ENCODE assay signal across 13 cellular contexts in the genomic region with DNA sequence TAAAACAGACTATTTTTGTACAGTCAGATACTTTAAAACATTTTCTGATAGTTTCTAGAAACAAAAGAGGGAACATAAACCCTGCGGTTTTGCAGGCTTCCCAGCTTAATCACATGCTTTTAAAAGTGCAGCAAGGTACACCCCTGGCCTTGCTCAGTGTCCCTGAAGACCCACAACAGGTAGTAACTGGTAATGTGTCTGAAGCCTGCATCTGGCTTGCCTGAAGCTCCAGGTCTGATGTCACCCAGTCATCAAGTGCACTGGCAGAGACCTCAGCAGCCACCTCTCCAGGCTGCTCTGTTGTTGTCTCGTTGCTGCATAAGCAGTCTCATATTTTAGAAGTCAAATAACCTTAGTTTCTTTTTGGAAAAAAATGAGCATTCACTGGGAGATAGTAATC.
DNase-seq lines count a peak whose midpoint lies in the region; ATAC-seq and TF ChIP-seq lines count a peak whose summit lies in the region.
"Had no signal": no experiment of that assay in that cellular context is flagged by ENCODE, and none has a peak within 500 bp of the region (broad histone marks: within the 10 kb centered on the region; RNA-seq: fewer than 3 reads in every experiment).

No MANE protein-coding gene starts in this region.

- 42% methylated on average over 2 of the region's 2 CpGs for WGBS in suprapubic skin

- TF ChIP-seq CTCF in GM10266 (IDR thresholded peaks at IDR 0.05; ENCODE audit: control insufficient read depth, insufficient read depth, low read depth, missing control alignments): no peak
- TF ChIP-seq CTCF in suprapubic skin (IDR thresholded peaks at IDR 0.05): no peak

- DNase-seq in SHP77 treated with DMSO at 0.1 percent for 48 hours (lab: John Stamatoyannopoulos, UW): peak; percentile 1
- no peak for DNase-seq in stimulated activated CD8-positive, alpha-beta memory T cell treated with anti-CD3 and anti-CD28 coated beads, Interleukin-4, amount 100 ng/mL, for 48 hours
- DNase-seq in GM10266 (ENCODE audit: extremely low spot score): no peak
- no peak for DNase-seq in caudate nucleus (lab: John Stamatoyannopoulos, UW)
- DNase-seq in suprapubic skin (ENCODE audit: low spot score in 2 of 2): no peak
- DNase-seq: activated CD8-positive, alpha-beta T cell treated with anti-CD3 and anti-CD28 coated beads, Interleukin-2, amount 10 ng/mL, durations not matched to agents 7 days and 5 days; activated naive CD8-positive, alpha-beta T cell treated with anti-CD3 and anti-CD28 coated beads, Interleukin-2, amount 10 ng/mL, durations not matched to agents 7 days and 5 days; AML-193; T-helper 2 cell had no signal

- TF ChIP-seq POLR2A in suprapubic skin (IDR thresholded peaks at IDR 0.05): no peak

- H3K4me3 ChIP-seq in suprapubic skin: no peak overlapping the region
- H3K4me3 ChIP-seq: tibial nerve had no signal

- H3K9me3 ChIP-seq in suprapubic skin: no peaks in the 10 kb centered on the region
- H3K9me3 ChIP-seq: tibial nerve had no signal

- H3K4me1 ChIP-seq in suprapubic skin: no peaks in the 10 kb centered on the region
- H3K4me1 ChIP-seq: tibial nerve had no signal

- no peaks in the 10 kb centered on the region for H3K27me3 ChIP-seq in suprapubic skin
- H3K27me3 ChIP-seq: tibial nerve had no signal

- H3K36me3 ChIP-seq in suprapubic skin: no peaks in the 10 kb centered on the region
- H3K36me3 ChIP-seq: tibial nerve had no signal

- no peak overlapping the region for H3K27ac ChIP-seq in caudate nucleus (ENCODE audit: low read depth, low read length)
- H3K27ac ChIP-seq in suprapubic skin: no peak overlapping the region
- H3K27ac ChIP-seq: tibial nerve had no signal

- ATAC-seq in GM18858 (IDR thresholded peaks at IDR 0.05; ENCODE audit: unreplicated experiment) (peak; percentile 53), GM21528 (IDR thresholded peaks at IDR 0.05; ENCODE audit: low FRiP score, unreplicated experiment) (peak; percentile 65), HG03095 (IDR thresholded peaks at IDR 0.05; ENCODE audit: unreplicated experiment) (peak; percentile 78)
- ATAC-seq: activated CD8-positive, alpha-beta T cell treated with anti-CD3 and anti-CD28 coated beads, Interleukin-2, amount 10 ng/mL, durations not matched to agents 7 days and 5 days had no signal

- TF ChIP-seq EP300 in suprapubic skin (IDR thresholded peaks at IDR 0.05): no peak
